ENCODE assay signal across 20 cellular contexts in genomic region chr5:118653926-118654325, GRCh38.
"Had no signal": no experiment of that assay in that cellular context is flagged by ENCODE, and none has a peak within 500 bp of the region (broad histone marks: within the 10 kb centered on the region; RNA-seq: fewer than 3 reads in every experiment).

No MANE protein-coding gene starts in this region.

- H3K4me3 ChIP-seq: MG63, PC-9, Peyer's patch had no signal

- H3K9ac ChIP-seq: SK-N-SH had no signal

- ATAC-seq: HepG2 had no signal

- H3K4me2 ChIP-seq: PC-9, SK-N-SH had no signal

- H3K9me3 ChIP-seq: SK-N-SH had no signal

- H3K36me3 ChIP-seq: MG63, Peyer's patch had no signal

- H2AFZ ChIP-seq: PC-9 had no signal

- H3K27me3 ChIP-seq: MG63, Peyer's patch had no signal

- H3K27ac ChIP-seq: PC-9, Peyer's patch had no signal

- DNase-seq: IMR-90; Karpas-422; KG1; MG63; NCI-H1092 treated with DMSO at 0.1 percent for 48 hours; NCI-H1436; NCI-H187; NCI-H2029 treated with DMSO at 0.1 percent for 48 hours; NCI-H2227 treated with DMSO at 0.1 percent for 48 hours; NCI-H524; NCI-H526 treated with DMSO at 0.1 percent for 48 hours; NCI-H774; NK-92 treated with Interleukin-12 subunit alpha and Interleukin-12 subunit beta, amount 100 ng/mL, for 24 hours; OCI-M1; PC-9; Peyer's patch; SHP77; SK-N-SH; SW 1271 had no signal

- H3K4me1 ChIP-seq: Peyer's patch had no signal
